In genomic region chr5:81125959-81126358, GRCh38 we compare ENCODE assay signal across 15 cellular contexts.
DNase-seq lines count a peak whose midpoint lies in the region; ATAC-seq and TF ChIP-seq lines count a peak whose summit lies in the region.
"Had no signal": no experiment of that assay in that cellular context is flagged by ENCODE, and none has a peak within 500 bp of the region (broad histone marks: within the 10 kb centered on the region; RNA-seq: fewer than 3 reads in every experiment).

No MANE protein-coding gene starts in this region.

- H3K27me3 ChIP-seq in body of pancreas (no peaks in the 10 kb centered on the region), liver (ENCODE audit: control insufficient read depth in 4 of 4, insufficient read depth in 4 of 4, low read length in 3 of 4) (no peaks in the 10 kb centered on the region), BE2C (no peaks in the 10 kb centered on the region)
- H3K27me3 ChIP-seq: colonic mucosa, testis had no signal

- ATAC-seq in body of pancreas (peak; percentile 47), HG03280 (IDR thresholded peaks at IDR 0.05; ENCODE audit: unreplicated experiment) (no peak), HG03460 (IDR thresholded peaks at IDR 0.05; ENCODE audit: unreplicated experiment) (no peak)

- H3K27ac ChIP-seq in body of pancreas: no peak overlapping the region
- peak overlapping the region; percentile 10 to 68 for H3K27ac ChIP-seq in liver (ENCODE audit: low read depth in 1 of 2, low read length in 2 of 2)
- H3K27ac ChIP-seq: colonic mucosa, testis had no signal

- DNase-seq in AG09309 (ENCODE audit: low read depth): peak; percentile 13
- DNase-seq in NB4 (ENCODE audit: low read depth): peak; percentile 26
- peak in 3 of 4 donors; percentile 18 to 45 (median 30) for DNase-seq in body of pancreas
- DNase-seq in stimulated activated CD8-positive, alpha-beta memory T cell treated with anti-CD3 and anti-CD28 coated beads, Interleukin-4, amount 100 ng/mL, for 48 hours: no peak
- no peak for DNase-seq in BE2C
- DNase-seq: activated CD4-positive, alpha-beta T cell treated with anti-CD3 and anti-CD28 coated beads for 4 hours; amygdala; colonic mucosa; DMS79 treated with DMSO at 0.1 percent for 48 hours; Kasumi-1; stimulated activated CD4-positive, alpha-beta T cell treated with anti-CD3 and anti-CD28 coated beads, Interleukin-12 subunit alpha, Interleukin-12 subunit beta, amount 100 ng/mL, for 4 hours; testis had no signal

- no peaks in the 10 kb centered on the region for H3K9me3 ChIP-seq in body of pancreas
- H3K9me3 ChIP-seq in liver (ENCODE audit: control insufficient read depth in 4 of 4, low read length in 3 of 4): no peaks in the 10 kb centered on the region
- H3K9me3 ChIP-seq in BE2C: no peaks in the 10 kb centered on the region
- H3K9me3 ChIP-seq: colonic mucosa, testis had no signal

- TF ChIP-seq RAD21 in liver (IDR thresholded peaks at IDR 0.05): peak; percentile 55 to 68

- H3K9ac ChIP-seq in liver (ENCODE audit: low read depth in 1 of 2, low read length in 2 of 2): no peak overlapping the region

- TF ChIP-seq CTCF in AG09309 (IDR thresholded peaks at IDR 0.05; ENCODE audit: control insufficient read depth, insufficient read depth, low read depth, low read length, missing control alignments): no peak
- TF ChIP-seq CTCF in NB4 (IDR thresholded peaks at IDR 0.05; ENCODE audit: low read depth, low read length): no peak
- no peak for TF ChIP-seq CTCF in body of pancreas (IDR thresholded peaks at IDR 0.05)
- TF ChIP-seq CTCF in liver (IDR thresholded peaks at IDR 0.05; ENCODE audit: low read depth, low read length, missing input control): no peak
- TF ChIP-seq CTCF in BE2C (IDR thresholded peaks at IDR 0.05; ENCODE audit: low read depth, low read length): no peak

- no peaks in the 10 kb centered on the region for H3K4me1 ChIP-seq in body of pancreas
- peaks cover 9 to 50% (median 42%) of the 10 kb centered on the region in 4 donors for H3K4me1 ChIP-seq in liver (ENCODE audit: control insufficient read depth in 4 of 4, insufficient read depth in 4 of 4, low read length in 3 of 4)
- no peaks in the 10 kb centered on the region for H3K4me1 ChIP-seq in BE2C
- H3K4me1 ChIP-seq: colonic mucosa, testis had no signal

- no peaks in the 10 kb centered on the region for H3K36me3 ChIP-seq in body of pancreas (replicated peaks in 1 of 2; ENCODE audit: insufficient read depth in 1 of 2, low read depth in 2 of 2)
- no peaks in the 10 kb centered on the region for H3K36me3 ChIP-seq in liver (ENCODE audit: control insufficient read depth in 4 of 4, insufficient read depth in 3 of 4, low read depth in 1 of 4, low read length in 3 of 4)
- H3K36me3 ChIP-seq in BE2C: no peaks in the 10 kb centered on the region
- H3K36me3 ChIP-seq: colonic mucosa had no signal

- TF ChIP-seq POLR2A in NB4 (IDR thresholded peaks at IDR 0.05; ENCODE audit: extremely low read depth, insufficient read length) (no peak), body of pancreas (IDR thresholded peaks at IDR 0.05) (no peak)

- 41 to 53% methylated on average over 7 of the region's 7 CpGs for WGBS in body of pancreas, 2 donors
- 29% methylated on average over 7 of the region's 7 CpGs for WGBS in liver

- intact Hi-C loops in body of pancreas (cut with DNase I): no loop called here

- H3K4me3 ChIP-seq in AG09309 (ENCODE audit: control insufficient read depth, low read depth, low read length) (no peak overlapping the region), NB4 (ENCODE audit: low read depth, low read length) (no peak overlapping the region), body of pancreas (no peak overlapping the region), liver (ENCODE audit: low read depth in 1 of 3, low read length in 3 of 3) (no peak overlapping the region), BE2C (ENCODE audit: low read depth, low read length) (no peak overlapping the region)
- H3K4me3 ChIP-seq: colonic mucosa, testis had no signal

TF ChIP-seq in liver, 16 proteins besides CTCF, POLR2A, EP300 and RAD21:
- TF ChIP-seq SP1 (IDR thresholded peaks at IDR 0.05) (peak; percentile 87), HNF4A (conservative IDR thresholded peaks at IDR 0.05) (peak; percentile 86 to 90), REST (IDR thresholded peaks at IDR 0.05) (peak; percentile 79), JUND (IDR thresholded peaks at IDR 0.05) (peak; percentile 48 to 80), HNF4G (IDR thresholded peaks at IDR 0.05) (peak; percentile 62), YY1 (IDR thresholded peaks at IDR 0.05) (peak; percentile 79), RXRA (IDR thresholded peaks at IDR 0.05) (peak; percentile 83 to 92), GABPA (IDR thresholded peaks at IDR 0.05 in 1 of 2, conservative IDR thresholded peaks at IDR 0.05 in 1 of 2) (peak in 1 of 2 donors; percentile 47), ZBTB33 (IDR thresholded peaks at IDR 0.05) (peak; percentile 80), NR2F2 (IDR thresholded peaks at IDR 0.05) (no peak), FOXA1 (IDR thresholded peaks at IDR 0.05) (peak; percentile 56), MAX (IDR thresholded peaks at IDR 0.05) (peak; percentile 92), FOXA2 (IDR thresholded peaks at IDR 0.05) (peak; percentile 86), ATF3 (IDR thresholded peaks at IDR 0.05) (no peak), EGR1 (IDR thresholded peaks at IDR 0.05; ENCODE audit: low read depth in 2 of 2) (peak in 1 of 2 donors; percentile 19), TAF1 (conservative IDR thresholded peaks at IDR 0.05) (peak; percentile 39)
TF ChIP-seq in liver: peak in this region for 14.

Comparison
In these comparisons a context has a peak if more than half of its experiments do, and no peak if none do; other contexts are left out.
1. DNase-seq: peak in AG09309 (single experiment), NB4 (single experiment) and body of pancreas (3 of 4); none in stimulated activated CD8-positive, alpha-beta memory T cell treated with anti-CD3 and anti-CD28 coated beads, Interleukin-4, amount 100 ng/mL, for 48 hours (single experiment) and BE2C (single experiment).
2. H3K27ac ChIP-seq: peak in liver (2 of 2); none in body of pancreas (0 of 4).